In the genomic region with DNA sequence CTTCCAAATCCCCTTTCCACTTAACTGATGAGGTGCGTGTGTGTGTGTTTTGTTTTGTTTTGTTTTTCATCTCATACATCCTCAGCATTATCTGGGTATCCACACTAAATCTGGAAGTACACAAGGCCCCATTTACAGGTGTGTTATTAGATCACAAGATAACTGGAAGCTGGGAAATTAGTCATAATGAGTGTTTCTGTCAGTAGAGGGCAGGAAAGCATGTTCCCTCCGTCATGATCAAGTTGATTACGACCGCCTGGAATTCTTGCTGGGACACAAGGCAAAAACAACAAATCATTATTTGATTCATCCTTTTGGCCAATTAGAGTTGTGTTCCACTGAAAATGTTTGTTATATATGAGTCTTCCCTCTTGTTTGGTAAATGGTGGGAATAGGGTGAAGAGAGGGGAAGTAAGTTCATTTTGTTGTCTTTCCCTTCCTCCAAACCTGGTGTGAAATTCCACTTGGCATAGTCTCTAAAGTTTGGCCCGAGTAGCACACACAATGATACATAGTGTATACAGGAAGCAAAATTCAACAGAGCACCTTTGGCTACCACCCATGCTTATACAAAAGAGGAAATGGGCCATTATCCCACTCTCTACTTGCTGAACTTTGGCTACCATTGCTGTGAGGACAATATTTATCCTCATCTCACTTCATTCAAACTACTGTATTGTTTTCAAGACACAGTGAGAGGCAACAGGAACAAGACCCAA, we compare ENCODE assay signal across 29 cellular contexts. TPM values are rescaled to one million over a fixed set of nuclear protein-coding genes. Genes with fewer than 3 reads are reported as not detected.
DNase-seq lines count a peak whose midpoint lies in the region; ATAC-seq and TF ChIP-seq lines count a peak whose summit lies in the region.
"Had no signal": no experiment of that assay in that cellular context is flagged by ENCODE, and none has a peak within 500 bp of the region (broad histone marks: within the 10 kb centered on the region; RNA-seq: fewer than 3 reads in every experiment).

No MANE protein-coding gene starts in this region.

- in situ Hi-C loops in GM13977 (cut with MboI; ENCODE audit: low pct_unique_long_range_greater_than_20kb, low sequenced_read_pairs, unreplicated experiment), result no loop called here

- TF ChIP-seq EP300 in upper lobe of left lung (IDR thresholded peaks at IDR 0.05), result no peak

- no peaks in the 10 kb centered on the region for H3K36me3 ChIP-seq in upper lobe of left lung
- H3K36me3 ChIP-seq: prostate gland, tibial artery had no signal

- intact Hi-C loops in right cardiac atrium (cut with DNase I), result no loop called here

- DNase-seq in NCI-H146 (lab: John Stamatoyannopoulos, UW) (peak; percentile 40), NCI-H146 treated with DMSO at 0.1 percent for 48 hours (lab: John Stamatoyannopoulos, UW; ENCODE audit: unreplicated experiment) (no peak), dermis microvascular lymphatic vessel endothelial cell (ENCODE audit: low read depth in 2 of 2) (peak; percentile 89 to 97), right cardiac atrium (no peak), upper lobe of left lung (no peak), GM13977 (ENCODE audit: low spot score) (no peak), amniotic stem cell (lab: John Stamatoyannopoulos, UW) (no peak), DMS79 (lab: John Stamatoyannopoulos, UW) (no peak)
- DNase-seq: activated CD4-positive, alpha-beta T cell treated with anti-CD3 and anti-CD28 coated beads for 1 hour; activated naive CD4-positive, alpha-beta T cell treated with anti-CD3 and anti-CD28 coated beads for 36 hours; activated T-cell treated with anti-CD3 and anti-CD28 coated beads, Interleukin-2, amount 50 U/mL, for 1 hour; CD4-positive, alpha-beta memory T cell; cerebellar nuclear complex; DMS153; effector CD4-positive, alpha-beta T cell; glutamatergic neuron; H9; MM.1S; NCI-H1694; NCI-H748 treated with DMSO at 0.1 percent for 48 hours; SHP77; stimulated activated CD4-positive, alpha-beta T cell treated with anti-CD3 and anti-CD28 coated beads, Interleukin-2, amount 100 ng/mL, for 48 hours; stimulated activated naive CD8-positive, alpha-beta T cell treated with anti-CD3 and anti-CD28 coated beads, Interleukin-15, Interleukin-2, amounts not matched to agents 100 U/mL and 50 U/mL, for 24 hours; tibial artery had no signal

- H3K4me3 ChIP-seq in right cardiac atrium (ENCODE audit: low read length) (no peak overlapping the region), upper lobe of left lung (no peak overlapping the region)
- H3K4me3 ChIP-seq: prostate gland, smooth muscle cell, tibial artery had no signal

- TF ChIP-seq POLR2A in upper lobe of left lung (IDR thresholded peaks at IDR 0.05), result no peak

- 61% methylated on average over 5 of the region's 5 CpGs for WGBS in right cardiac atrium
- WGBS in upper lobe of left lung, 2 donors, result 69% methylated on average over 5 of the region's 5 CpGs

- H3K4me1 ChIP-seq in right cardiac atrium (ENCODE audit: control insufficient read depth, insufficient read depth, low read length) (no peaks in the 10 kb centered on the region), upper lobe of left lung (peaks cover 0 to 7% (median 0%) of the 10 kb centered on the region in 4 donors)
- H3K4me1 ChIP-seq: prostate gland, tibial artery had no signal

- H3K27ac ChIP-seq in right cardiac atrium (ENCODE audit: low read length) (peak overlapping the region; percentile 72), upper lobe of left lung (peak overlapping the region in 3 of 4 donors; percentile 31 to 75 (median 49))
- H3K27ac ChIP-seq: 22Rv1, prostate gland, tibial artery had no signal

- ATAC-seq in right cardiac atrium (no peak), upper lobe of left lung (ENCODE audit: low FRiP score in 2 of 2) (peak in 1 of 2 donors; percentile 55)
- ATAC-seq: left lobe of liver; stimulated activated naive CD8-positive, alpha-beta T cell treated with anti-CD3 and anti-CD28 coated beads, Interleukin-15, Interleukin-2, amounts not matched to agents 100 U/mL and 50 U/mL, for 24 hours had no signal

- no peak for TF ChIP-seq CTCF in upper lobe of left lung (IDR thresholded peaks at IDR 0.05)
- TF ChIP-seq CTCF in GM13977 (IDR thresholded peaks at IDR 0.05; ENCODE audit: extremely low read depth, insufficient read depth, missing control alignments), result no peak

- H3K9me3 ChIP-seq in right cardiac atrium (ENCODE audit: control insufficient read depth, low read length), result no peaks in the 10 kb centered on the region
- H3K9me3 ChIP-seq in upper lobe of left lung, result no peaks in the 10 kb centered on the region
- H3K9me3 ChIP-seq: prostate gland, tibial artery had no signal

- H3K27me3 ChIP-seq in right cardiac atrium (ENCODE audit: control insufficient read depth, insufficient read depth) (no peaks in the 10 kb centered on the region), upper lobe of left lung (no peaks in the 10 kb centered on the region)
- H3K27me3 ChIP-seq: tibial artery had no signal

RNA-seq across cellular contexts. Expression of a gene that starts 33.3 kb away (rescaled TPM):
- total RNA-seq in dermis microvascular lymphatic vessel endothelial cell (16.2 and 31.0 TPM in 2 replicates), right cardiac atrium (1 to 10 TPM; 1.7 to 6.0 (median 3.7) TPM), upper lobe of left lung (1 to 10 TPM; 1.9 to 8.4 (median 3.1) TPM)
- 0.52 TPM for polyA plus RNA-seq in right cardiac atrium
- total RNA-seq: activated naive CD4-positive, alpha-beta T cell treated with anti-CD3 and anti-CD28 coated beads for 36 hours; CD4-positive, alpha-beta memory T cell; H9 had no signal
- polyA plus RNA-seq: CD4-positive, alpha-beta memory T cell; IgD-negative memory B cell had no signal

Comparison
In these comparisons a context has a peak if more than half of its experiments do, and no peak if none do; other contexts are left out.
1. DNase-seq: peak in NCI-H146 (single experiment) and dermis microvascular lymphatic vessel endothelial cell (2 of 2); none in NCI-H146 treated with DMSO at 0.1 percent for 48 hours (single experiment), right cardiac atrium (0 of 3), upper lobe of left lung (0 of 2), GM13977 (single experiment), amniotic stem cell (single experiment) and DMS79 (single experiment).